23 cellular contexts compared by ENCODE assay signal in genomic region chr20:50735813-50736212, GRCh38. TPM values are rescaled to one million over a fixed set of nuclear protein-coding genes. Genes with fewer than 3 reads are reported as not detected.
DNase-seq lines count a peak whose midpoint lies in the region; ATAC-seq, FAIRE-seq and TF ChIP-seq lines count a peak whose summit lies in the region.
"Had no signal": no experiment of that assay in that cellular context is flagged by ENCODE, and none has a peak within 500 bp of the region (broad histone marks: within the 10 kb centered on the region; RNA-seq: fewer than 3 reads in every experiment).

No MANE protein-coding gene starts in this region.

- intact Hi-C loops in PC-9 (cut with micrococcal nuclease; ENCODE audit: unreplicated experiment): no loop called here

- TF ChIP-seq CTCF in PC-9 (conservative IDR thresholded peaks at IDR 0.05): no peak
- TF ChIP-seq CTCF in endodermal cell (conservative IDR thresholded peaks at IDR 0.05): no peak

- POLR2A ChIA-PET in PC-9 (lab: Charles Lee; ENCODE audit: unreplicated experiment): no interaction called here

- ATAC-seq in HG02884 (IDR thresholded peaks at IDR 0.05; ENCODE audit: unreplicated experiment): no peak
- ATAC-seq in GM21390 (IDR thresholded peaks at IDR 0.05; ENCODE audit: unreplicated experiment): no peak
- ATAC-seq in stimulated activated naive CD8-positive, alpha-beta T cell treated with anti-CD3 and anti-CD28 coated beads, Interleukin-15, amount 100 ng/mL, for 72 hours: no peak
- ATAC-seq: pancreas had no signal

- CTCF ChIA-PET in PC-9 (lab: Charles Lee): no interaction called here

- H2AFZ ChIP-seq in PC-9: no peak overlapping the region

- H3K27ac ChIP-seq in PC-9 (peak overlapping the region; percentile 89), endodermal cell (ENCODE audit: low read depth, low read length) (no peak overlapping the region), small intestine (ENCODE audit: low read depth in 1 of 2, low read length in 1 of 2) (no peak overlapping the region)
- H3K27ac ChIP-seq: left ventricle myocardium inferior, spleen, WERI-Rb-1 had no signal

- no peaks in the 10 kb centered on the region for H3K9me3 Mint-ChIP-seq in activated naive CD4-positive, alpha-beta T cell treated with anti-CD3 and anti-CD28 coated beads, Interleukin-2, amount 50 U/mL, for 24 hours
- no peaks in the 10 kb centered on the region for H3K9me3 Mint-ChIP-seq in endodermal cell
- no peaks in the 10 kb centered on the region for H3K9me3 Mint-ChIP-seq in stimulated activated naive CD8-positive, alpha-beta T cell treated with anti-CD3 and anti-CD28 coated beads, Interleukin-15, amount 100 ng/mL, for 72 hours
- H3K9me3 Mint-ChIP-seq: CD8-positive, alpha-beta memory T cell; dendritic cell treated with granulocyte-macrophage colony-stimulating factor and Interleukin-4, amounts not matched to agents 40 ng/mL and 50 ng/mL, for 4 days had no signal

- H3K4me3 Mint-ChIP-seq in activated naive CD4-positive, alpha-beta T cell treated with anti-CD3 and anti-CD28 coated beads, Interleukin-2, amount 50 U/mL, for 24 hours: no peak overlapping the region
- H3K4me3 Mint-ChIP-seq in endodermal cell: no peak overlapping the region
- H3K4me3 Mint-ChIP-seq in stimulated activated naive CD8-positive, alpha-beta T cell treated with anti-CD3 and anti-CD28 coated beads, Interleukin-15, amount 100 ng/mL, for 72 hours: no peak overlapping the region
- H3K4me3 Mint-ChIP-seq: CD8-positive, alpha-beta memory T cell; dendritic cell treated with granulocyte-macrophage colony-stimulating factor and Interleukin-4, amounts not matched to agents 40 ng/mL and 50 ng/mL, for 4 days had no signal

- H3K36me3 Mint-ChIP-seq in activated naive CD4-positive, alpha-beta T cell treated with anti-CD3 and anti-CD28 coated beads, Interleukin-2, amount 50 U/mL, for 24 hours: peaks cover 5% of the 10 kb centered on the region
- H3K36me3 Mint-ChIP-seq in endodermal cell (ENCODE audit: low read depth): peaks cover 40% of the 10 kb centered on the region

- H3K27ac Mint-ChIP-seq in activated naive CD4-positive, alpha-beta T cell treated with anti-CD3 and anti-CD28 coated beads, Interleukin-2, amount 50 U/mL, for 24 hours: peak overlapping the region; percentile 47
- H3K27ac Mint-ChIP-seq in endodermal cell: peak overlapping the region; percentile 77
- no peak overlapping the region for H3K27ac Mint-ChIP-seq in stimulated activated naive CD8-positive, alpha-beta T cell treated with anti-CD3 and anti-CD28 coated beads, Interleukin-15, amount 100 ng/mL, for 72 hours
- H3K27ac Mint-ChIP-seq: dendritic cell treated with granulocyte-macrophage colony-stimulating factor and Interleukin-4, amounts not matched to agents 40 ng/mL and 50 ng/mL, for 4 days had no signal

- H3K36me3 ChIP-seq in PC-9 (ENCODE audit: low read depth): peaks cover 66% of the 10 kb centered on the region
- peaks cover 21% of the 10 kb centered on the region for H3K36me3 ChIP-seq in endodermal cell (ENCODE audit: control insufficient read depth, insufficient read depth, low read length)
- H3K36me3 ChIP-seq in small intestine (ENCODE audit: control insufficient read depth in 2 of 2, insufficient read depth in 2 of 2, low read length in 2 of 2): peaks cover 0 to 3% of the 10 kb centered on the region in 2 donors
- H3K36me3 ChIP-seq: left ventricle myocardium inferior, pancreas had no signal

- H3K79me2 ChIP-seq in PC-9 (ENCODE audit: low read depth): peaks cover 95% of the 10 kb centered on the region

- H3K4me1 ChIP-seq in PC-9 (replicated peaks; ENCODE audit: insufficient read depth): peaks cover 76% of the 10 kb centered on the region
- peaks cover 28% of the 10 kb centered on the region for H3K4me1 ChIP-seq in endodermal cell (ENCODE audit: control insufficient read depth, insufficient read depth, low read length)
- no peaks in the 10 kb centered on the region for H3K4me1 ChIP-seq in small intestine (ENCODE audit: control insufficient read depth in 2 of 2, insufficient read depth in 1 of 2, low read depth in 1 of 2, low read length in 1 of 2)

- H4K20me1 ChIP-seq in PC-9 (ENCODE audit: insufficient read depth): peaks cover 45% of the 10 kb centered on the region

- no TSS peak for BruUV-seq in PC-9 (replicated peaks; lab: Mats Ljungman, UMichigan)

- no peaks in the 10 kb centered on the region for H3K9me2 ChIP-seq in PC-9 (ENCODE audit: insufficient read depth)

- H3K9me3 ChIP-seq in PC-9 (ENCODE audit: insufficient read depth, low read depth) (no peaks in the 10 kb centered on the region), endodermal cell (ENCODE audit: control insufficient read depth, low read length) (no peaks in the 10 kb centered on the region), small intestine (ENCODE audit: control insufficient read depth, low read depth) (no peaks in the 10 kb centered on the region)
- H3K9me3 ChIP-seq: left ventricle myocardium inferior, pancreas, spleen had no signal

- no peak for DNase-seq in activated naive CD4-positive, alpha-beta T cell treated with anti-CD3 and anti-CD28 coated beads, Interleukin-2, amount 50 U/mL, for 16 hours
- DNase-seq in PC-9: peak in 1 of 2 experiments; percentile 98
- no peak for DNase-seq in endodermal cell
- peak; percentile 62 for DNase-seq in small intestine
- DNase-seq in stimulated activated naive CD8-positive, alpha-beta T cell treated with anti-CD3 and anti-CD28 coated beads, Interleukin-15, amount 100 ng/mL, for 72 hours: no peak
- DNase-seq: ACHN; activated CD8-positive, alpha-beta memory T cell treated with anti-CD3 and anti-CD28 coated beads for 24 hours; activated effector memory CD4-positive, alpha-beta T cell treated with Interleukin-2 at 50 U/mL for 16 hours; aorta; CD8-positive, alpha-beta memory T cell; hypothalamus; Karpas-422; left ventricle myocardium inferior; NCI-H1436; pancreas; spleen; stimulated activated naive CD4-positive, alpha-beta T cell; WERI-Rb-1 had no signal

- no peaks in the 10 kb centered on the region for H3K27me3 ChIP-seq in PC-9 (ENCODE audit: insufficient read depth, low read depth)
- H3K27me3 ChIP-seq in endodermal cell (ENCODE audit: control insufficient read depth, insufficient read depth, low read length, poor library complexity, severe bottlenecking): no peaks in the 10 kb centered on the region
- H3K27me3 ChIP-seq in small intestine (ENCODE audit: control insufficient read depth in 2 of 2, insufficient read depth in 2 of 2, low read length in 2 of 2): no peaks in the 10 kb centered on the region
- H3K27me3 ChIP-seq: pancreas, spleen had no signal

- H3K4me2 ChIP-seq in PC-9: peak overlapping the region; percentile 89

- H3K4me3 ChIP-seq in PC-9: peak overlapping the region; percentile 85; the same call in 1 of the 2 replicates
- H3K4me3 ChIP-seq in endodermal cell (ENCODE audit: low read length): peak overlapping the region; percentile 19
- H3K4me3 ChIP-seq in small intestine (ENCODE audit: low read depth in 1 of 2, low read length in 2 of 2): no peak overlapping the region
- H3K4me3 ChIP-seq: left ventricle myocardium inferior, pancreas, spleen had no signal

- FAIRE-seq in small intestine (lab: Jason Lieb, UNC): no peak
- FAIRE-seq: pancreas, urothelium cell line had no signal

- peaks cover 48% of the 10 kb centered on the region for H3K4me1 Mint-ChIP-seq in activated naive CD4-positive, alpha-beta T cell treated with anti-CD3 and anti-CD28 coated beads, Interleukin-2, amount 50 U/mL, for 24 hours
- H3K4me1 Mint-ChIP-seq in endodermal cell: peaks cover 37% of the 10 kb centered on the region
- H3K4me1 Mint-ChIP-seq in stimulated activated naive CD8-positive, alpha-beta T cell treated with anti-CD3 and anti-CD28 coated beads, Interleukin-15, amount 100 ng/mL, for 72 hours: peaks cover 33% of the 10 kb centered on the region

- H3K27me3 Mint-ChIP-seq in activated naive CD4-positive, alpha-beta T cell treated with anti-CD3 and anti-CD28 coated beads, Interleukin-2, amount 50 U/mL, for 24 hours: no peaks in the 10 kb centered on the region
- H3K27me3 Mint-ChIP-seq in endodermal cell (ENCODE audit: insufficient read depth): no peaks in the 10 kb centered on the region
- H3K27me3 Mint-ChIP-seq in stimulated activated naive CD8-positive, alpha-beta T cell treated with anti-CD3 and anti-CD28 coated beads, Interleukin-15, amount 100 ng/mL, for 72 hours: no peaks in the 10 kb centered on the region
- H3K27me3 Mint-ChIP-seq: CD8-positive, alpha-beta memory T cell had no signal

- no peak overlapping the region for H3K9ac ChIP-seq in endodermal cell (ENCODE audit: extremely low read depth, low read length, poor library complexity, severe bottlenecking)

- peaks cover 60% of the 10 kb centered on the region for H3F3A ChIP-seq in PC-9 (ENCODE audit: insufficient read depth, low read depth)

RNA-seq across cellular contexts. Expression of gene PARD6B, which starts 4.4 kb away (rescaled TPM):
- total RNA-seq in PC-9 (2021): 52.2 and 80.3 TPM in 2 replicates
- total RNA-seq in endodermal cell: 10 to 100 TPM; 29.0 to 36.7 TPM
- polyA plus RNA-seq in endodermal cell (2013, experiment 1 of 2): 5.8 TPM
- 7.0 TPM for polyA plus RNA-seq in endodermal cell (2013, experiment 2 of 2)
- polyA plus RNA-seq in small intestine: 1 to 10 TPM; 2.4 to 9.2 (median 8.9) TPM

RNA-seq across cellular contexts. Expression of gene RIPOR3, which starts 44.5 kb away (rescaled TPM):
- 4.1 and 6.3 TPM in 2 replicates for total RNA-seq in PC-9 (2021)
- total RNA-seq in endodermal cell: 1 to 10 TPM in 1 of 2 donors, under 1 TPM in 1; 0.46 to 1.4 TPM
- polyA plus RNA-seq in endodermal cell (2013, experiment 1 of 2): 0.96 TPM
- 0.25 TPM for polyA plus RNA-seq in endodermal cell (2013, experiment 2 of 2)
- 10 to 100 TPM in 1 of 3 donors, 1 to 10 TPM in 1, under 1 TPM in 1; 0.22 to 10.9 (median 1.9) TPM for polyA plus RNA-seq in small intestine
- total RNA-seq: CD8-positive, alpha-beta memory T cell had no signal

RNA-seq across cellular contexts. Expression of gene BCAS4, which starts 59.0 kb away (rescaled TPM):
- total RNA-seq in PC-9 (2021): 7.6 and 12.4 TPM in 2 replicates
- total RNA-seq in endodermal cell: 10 to 100 TPM in 1 of 2 donors, 1 to 10 TPM in 1; 9.5 to 25.2 TPM
- 10.0 TPM for polyA plus RNA-seq in endodermal cell (2013, experiment 1 of 2)
- polyA plus RNA-seq in endodermal cell (2013, experiment 2 of 2): 10.5 TPM
- polyA plus RNA-seq in small intestine: 1 to 10 TPM in 2 of 3 donors, under 1 TPM in 1; 0.45 to 1.7 (median 1.4) TPM

Comparison
In these comparisons a context has a peak if more than half of its experiments do, and no peak if none do; other contexts are left out.
1. H3K27ac Mint-ChIP-seq: peak in activated naive CD4-positive, alpha-beta T cell treated with anti-CD3 and anti-CD28 coated beads, Interleukin-2, amount 50 U/mL, for 24 hours (single experiment) and endodermal cell (single experiment); none in stimulated activated naive CD8-positive, alpha-beta T cell treated with anti-CD3 and anti-CD28 coated beads, Interleukin-15, amount 100 ng/mL, for 72 hours (0 of 2).
2. H3K4me3 ChIP-seq: peak in PC-9 (single experiment) and endodermal cell (single experiment); none in small intestine (0 of 2).